ENCODE assay signal across 25 cellular contexts in the genomic region with DNA sequence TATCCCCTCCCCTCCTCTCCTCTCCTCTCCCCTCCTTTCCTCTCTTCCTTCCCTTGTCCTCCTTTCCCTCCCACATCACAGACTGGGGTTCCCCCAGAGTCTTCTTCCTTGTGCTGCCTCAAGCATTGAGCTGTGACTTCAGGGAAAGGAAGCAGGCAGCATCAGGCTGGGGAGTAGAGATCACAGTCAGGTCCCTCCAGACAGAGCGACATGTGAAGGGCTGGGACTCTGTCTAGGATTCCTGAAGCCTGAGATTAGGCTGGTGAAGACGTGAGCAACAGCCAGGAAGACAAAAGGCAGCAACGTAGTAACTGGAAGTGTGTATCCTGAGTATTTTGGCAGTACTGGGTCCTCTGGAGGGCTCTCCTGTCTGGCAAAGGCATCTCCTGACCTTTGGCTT.
"Had no signal": no experiment of that assay in that cellular context is flagged by ENCODE, and none has a peak within 500 bp of the region (broad histone marks: within the 10 kb centered on the region; RNA-seq: fewer than 3 reads in every experiment).

No MANE protein-coding gene starts in this region.

- H3K9me3 ChIP-seq: Peyer's patch, SJCRH30, SK-N-SH had no signal

- H3K27me3 Mint-ChIP-seq: activated CD4-positive, alpha-beta memory T cell treated with anti-CD3 and anti-CD28 coated beads for 36 hours; activated CD4-positive, alpha-beta T cell treated with anti-CD3 and anti-CD28 coated beads, Interleukin-2, amount 10 ng/mL, durations not matched to agents 7 days and 5 days; activated naive CD8-positive, alpha-beta T cell; activated T-helper 17 cell treated with anti-CD3 and anti-CD28 coated beads, Interleukin-2, amount 50 U/mL, for 72 hours had no signal

- H3K27ac Mint-ChIP-seq: activated CD4-positive, alpha-beta memory T cell treated with anti-CD3 and anti-CD28 coated beads for 36 hours; activated naive CD4-positive, alpha-beta T cell treated with anti-CD3 and anti-CD28 coated beads for 36 hours; activated naive CD8-positive, alpha-beta T cell; activated T-helper 17 cell treated with anti-CD3 and anti-CD28 coated beads, Interleukin-2, amount 50 U/mL, for 72 hours had no signal

- DNase-seq: activated CD4-positive, alpha-beta memory T cell treated with anti-CD3 and anti-CD28 coated beads for 36 hours; activated CD4-positive, alpha-beta T cell treated with anti-CD3 and anti-CD28 coated beads, Interleukin-2, amount 10 ng/mL, durations not matched to agents 7 days and 5 days; activated CD4-positive, CD25-positive, alpha-beta regulatory T cell; activated gamma-delta T cell; activated naive CD4-positive, alpha-beta T cell treated with anti-CD3 and anti-CD28 coated beads for 36 hours; activated T-cell treated with anti-CD3 and anti-CD28 coated beads, Interleukin-2, amount 50 U/mL, for 48 hours; amygdala; NCI-H1092; NCI-H1417; NCI-H1930; NCI-H2107; NCI-H2171 treated with DMSO at 0.1 percent for 48 hours; NCI-H226; NCI-H526 treated with DMSO at 0.1 percent for 48 hours; NCI-H82; Peyer's patch; Right ventricle myocardium superior; SJCRH30; SK-N-SH; T-helper 1 cell had no signal

- ATAC-seq: activated T-helper 17 cell treated with anti-CD3 and anti-CD28 coated beads, Interleukin-2, amount 50 U/mL, for 72 hours had no signal

- H3K27ac ChIP-seq: KMS-11, Peyer's patch, RWPE1, SJCRH30, VCaP had no signal

- H3K4me3 ChIP-seq: Peyer's patch, SJCRH30 had no signal

- H3K9me3 Mint-ChIP-seq: activated CD4-positive, alpha-beta memory T cell treated with anti-CD3 and anti-CD28 coated beads for 36 hours; activated CD4-positive, alpha-beta T cell treated with anti-CD3 and anti-CD28 coated beads, Interleukin-2, amount 10 ng/mL, durations not matched to agents 7 days and 5 days; activated naive CD4-positive, alpha-beta T cell treated with anti-CD3 and anti-CD28 coated beads for 36 hours had no signal

- H3K4me1 ChIP-seq: Peyer's patch had no signal

- H3K36me3 ChIP-seq: Peyer's patch, SJCRH30 had no signal

- H3K27me3 ChIP-seq: Peyer's patch, SJCRH30 had no signal

- H3K4me3 Mint-ChIP-seq: activated CD4-positive, alpha-beta memory T cell treated with anti-CD3 and anti-CD28 coated beads for 36 hours; activated CD4-positive, alpha-beta T cell treated with anti-CD3 and anti-CD28 coated beads, Interleukin-2, amount 10 ng/mL, durations not matched to agents 7 days and 5 days; activated naive CD4-positive, alpha-beta T cell treated with anti-CD3 and anti-CD28 coated beads for 36 hours; activated naive CD8-positive, alpha-beta T cell; activated T-helper 17 cell treated with anti-CD3 and anti-CD28 coated beads, Interleukin-2, amount 50 U/mL, for 72 hours had no signal
